ENCODE assay signal across 9 cellular contexts in genomic region chr22:28917747-28918543, GRCh38. TPM values are rescaled to one million over a fixed set of nuclear protein-coding genes. Genes with fewer than 3 reads are reported as not detected.
DNase-seq lines count a peak whose midpoint lies in the region; ATAC-seq, FAIRE-seq and TF ChIP-seq lines count a peak whose summit lies in the region.
"Had no signal": no experiment of that assay in that cellular context is flagged by ENCODE, and none has a peak within 500 bp of the region (broad histone marks: within the 10 kb centered on the region; RNA-seq: fewer than 3 reads in every experiment).

No MANE protein-coding gene starts in this region.

- H3K4me1 ChIP-seq in fibroblast of lung (ENCODE audit: control insufficient read depth, extremely low read depth, insufficient read depth, low read length): no peaks in the 10 kb centered on the region
- H3K4me1 ChIP-seq in pancreas: peaks cover 21 to 44% (median 28%) of the 10 kb centered on the region in 3 donors
- H3K4me1 ChIP-seq in tibial nerve: peaks cover 0 to 70% (median 18%) of the 10 kb centered on the region in 4 donors
- H3K4me1 ChIP-seq in CD4-positive, alpha-beta memory T cell (ENCODE audit: insufficient read depth, low read length): no peaks in the 10 kb centered on the region

- H3K27ac ChIP-seq in fibroblast of lung (ENCODE audit: insufficient read depth, low read length) (no peak overlapping the region), pancreas (peak overlapping the region in 3 of 4 donors; percentile 58 to 64 (median 62)), tibial nerve (peak overlapping the region in 2 of 4 donors; percentile 65 to 81)
- H3K27ac ChIP-seq in CD4-positive, alpha-beta memory T cell (ENCODE audit: low read depth, low read length): no peak overlapping the region

- H3K9ac ChIP-seq in fibroblast of lung (ENCODE audit: insufficient read depth, low read length): no peak overlapping the region

- H3K79me2 ChIP-seq in fibroblast of lung (ENCODE audit: control insufficient read depth, insufficient read depth, low read length): no peaks in the 10 kb centered on the region

- TF ChIP-seq POLR2A in tibial nerve (IDR thresholded peaks at IDR 0.05): no peak

- H3K27me3 Mint-ChIP-seq in CD4-positive, alpha-beta memory T cell: peaks cover 0 to 5% of the 10 kb centered on the region in 2 donors
- no peaks in the 10 kb centered on the region; the same call in 1 of the 2 replicates for H3K27me3 Mint-ChIP-seq in HFFc6 (ENCODE audit: insufficient read depth)

- H2AFZ ChIP-seq in fibroblast of lung (ENCODE audit: low read length): no peak overlapping the region

- no peak overlapping the region for H3K4me2 ChIP-seq in fibroblast of lung (ENCODE audit: extremely low read depth, insufficient read depth, low read length)

- ATAC-seq in pancreas (peak; percentile 85 to 92 (median 90)), GM19035 (IDR thresholded peaks at IDR 0.05; ENCODE audit: unreplicated experiment) (no peak)

- WGBS in pancreas, 2 donors: 18 to 20% methylated on average over 12 of the region's 12 CpGs
- 20 to 30% methylated on average over 12 of the region's 12 CpGs for WGBS in tibial nerve, 2 donors

- H3K27ac Mint-ChIP-seq in CD4-positive, alpha-beta memory T cell: no peak overlapping the region
- H3K27ac Mint-ChIP-seq in HFFc6: no peak overlapping the region

- CTCF ChIA-PET in CD4-positive, alpha-beta memory T cell (lab: Charles Lee; ENCODE audit: partially characterized antibody): interaction anchor here (0.7 kb wide), 1 partner anchor 83 kb away, joined by 3 read pairs; no protein-coding TSS in a partner anchor

- DNase-seq in DMS79 treated with DMSO at 0.1 percent for 48 hours (lab: John Stamatoyannopoulos, UW) (peak; percentile 79), NCI-H510A treated with DMSO at 0.1 percent for 48 hours (lab: John Stamatoyannopoulos, UW) (peak; percentile 70), fibroblast of lung (ENCODE audit: low read depth in 2 of 2) (peak; percentile 62 to 70), pancreas (peak in 5 of 6 donors; percentile 46 to 72 (median 62)), tibial nerve (ENCODE audit: low spot score in 2 of 2) (no peak), HFFc6 (no peak)
- no peak for DNase-seq in CD4-positive, alpha-beta memory T cell

- POLR2A ChIA-PET in CD4-positive, alpha-beta memory T cell (lab: Charles Lee; ENCODE audit: partially characterized antibody): no interaction called here

- TF ChIP-seq EP300 in tibial nerve (IDR thresholded peaks at IDR 0.05): no peak

- TF ChIP-seq CTCF in fibroblast of lung (conservative IDR thresholded peaks at IDR 0.05 in 1 of 2, IDR thresholded peaks at IDR 0.05 in 1 of 2; ENCODE audit: low read depth in 1 of 2, low read length in 2 of 2) (no peak), pancreas (IDR thresholded peaks at IDR 0.05) (no peak), tibial nerve (IDR thresholded peaks at IDR 0.05) (no peak), HFFc6 (IDR thresholded peaks at IDR 0.05) (no peak)

- no peaks in the 10 kb centered on the region for H3K36me3 Mint-ChIP-seq in CD4-positive, alpha-beta memory T cell
- no peaks in the 10 kb centered on the region for H3K36me3 Mint-ChIP-seq in HFFc6 (ENCODE audit: low read depth)

- no peaks in the 10 kb centered on the region for H3K9me3 ChIP-seq in fibroblast of lung (ENCODE audit: control insufficient read depth, insufficient read depth, low read depth, low read length)
- H3K9me3 ChIP-seq in pancreas: no peaks in the 10 kb centered on the region
- H3K9me3 ChIP-seq in tibial nerve: no peaks in the 10 kb centered on the region
- no peaks in the 10 kb centered on the region for H3K9me3 ChIP-seq in CD4-positive, alpha-beta memory T cell (ENCODE audit: control insufficient read depth in 1 of 2, low read length in 2 of 2)

- intact Hi-C loops in pancreas (cut with DNase I): no loop called here
- intact Hi-C loops in CD4-positive, alpha-beta memory T cell (cut with micrococcal nuclease): no loop called here

- H3K4me3 Mint-ChIP-seq in CD4-positive, alpha-beta memory T cell: no peak overlapping the region
- no peak overlapping the region for H3K4me3 Mint-ChIP-seq in HFFc6

- no peak overlapping the region for H3K4me3 ChIP-seq in fibroblast of lung (replicated peaks in 1 of 4; ENCODE audit: control extremely low read depth in 1 of 4, insufficient read depth in 1 of 4, low read depth in 3 of 4, low read length in 4 of 4)
- H3K4me3 ChIP-seq in pancreas: peak overlapping the region in 1 of 4 donors; percentile 15
- no peak overlapping the region for H3K4me3 ChIP-seq in tibial nerve
- H3K4me3 ChIP-seq in CD4-positive, alpha-beta memory T cell (ENCODE audit: low read length in 2 of 2): no peak overlapping the region
- H3K4me3 ChIP-seq: skin epidermis had no signal

- no peaks in the 10 kb centered on the region for H4K20me1 ChIP-seq in fibroblast of lung (ENCODE audit: control insufficient read depth, extremely low read depth, insufficient read depth, low read length)

- no peak for FAIRE-seq in pancreas (lab: Jason Lieb, UNC)

- no peaks in the 10 kb centered on the region for H3K27me3 ChIP-seq in fibroblast of lung (ENCODE audit: control insufficient read depth, insufficient read depth, low read length)
- no peaks in the 10 kb centered on the region for H3K27me3 ChIP-seq in pancreas
- no peaks in the 10 kb centered on the region for H3K27me3 ChIP-seq in tibial nerve
- no peaks in the 10 kb centered on the region for H3K27me3 ChIP-seq in CD4-positive, alpha-beta memory T cell (ENCODE audit: insufficient read depth, low read length)

- no peaks in the 10 kb centered on the region for H3K36me3 ChIP-seq in fibroblast of lung (ENCODE audit: control insufficient read depth, insufficient read depth, low read length)
- no peaks in the 10 kb centered on the region for H3K36me3 ChIP-seq in pancreas
- H3K36me3 ChIP-seq in tibial nerve: no peaks in the 10 kb centered on the region
- H3K36me3 ChIP-seq in CD4-positive, alpha-beta memory T cell (ENCODE audit: insufficient read depth, low read length): no peaks in the 10 kb centered on the region

- peaks cover 0 to 2% (median under 1%) of the 10 kb centered on the region in 4 donors for H3K4me1 Mint-ChIP-seq in CD4-positive, alpha-beta memory T cell
- H3K4me1 Mint-ChIP-seq in HFFc6 (ENCODE audit: low read depth): no peaks in the 10 kb centered on the region

- H3K9me3 Mint-ChIP-seq in CD4-positive, alpha-beta memory T cell: no peaks in the 10 kb centered on the region
- no peaks in the 10 kb centered on the region for H3K9me3 Mint-ChIP-seq in HFFc6

RNA-seq across cellular contexts. Expression of gene ZNRF3, which starts 34.6 kb away (rescaled TPM):
- 2.3 and 2.6 TPM in 2 replicates for total RNA-seq in fibroblast of lung
- polyA plus RNA-seq in fibroblast of lung: 1.1 and 2.5 TPM in 2 replicates
- 1.2 and 3.1 TPM in 2 replicates for polyA plus RNA-seq in fibroblast of lung (2012)
- 2.6 and 3.8 TPM in 2 replicates for polyA minus RNA-seq in fibroblast of lung (ENCODE audit: low replicate concordance)
- 1 to 10 TPM; 3.0 to 6.8 (median 4.9) TPM for total RNA-seq in pancreas
- 1 to 10 TPM; 2.4 to 3.1 TPM for polyA plus RNA-seq in pancreas
- total RNA-seq in tibial nerve: 10 to 100 TPM; 18.0 to 37.9 (median 23.5) TPM
- under 1 TPM; 0.70 to 0.89 TPM for total RNA-seq in CD4-positive, alpha-beta memory T cell
- polyA plus RNA-seq in CD4-positive, alpha-beta memory T cell: under 1 TPM in 1 of 2 donors, not detected in 1; 0.11 TPM
- total RNA-seq in HFFc6 (2021; fragmentation: NEBNext Ultra II Directional; extraction: Animal tissue kit (Norgen Biotek cat#: 25700)): 1 to 10 TPM; 3.3 to 4.7 (median 3.6) TPM

Comparison
In these comparisons a context has a peak if more than half of its experiments do, and no peak if none do; other contexts are left out.
1. DNase-seq: peak in DMS79 treated with DMSO at 0.1 percent for 48 hours (single experiment), NCI-H510A treated with DMSO at 0.1 percent for 48 hours (single experiment), fibroblast of lung (2 of 2) and pancreas (5 of 6); none in tibial nerve (0 of 2), CD4-positive, alpha-beta memory T cell (0 of 5) and HFFc6 (single experiment).
2. H3K27ac ChIP-seq: peak in pancreas (3 of 4); none in fibroblast of lung (single experiment) and CD4-positive, alpha-beta memory T cell (single experiment).